ENCODE assay signal across 8 cellular contexts in the genomic region with DNA sequence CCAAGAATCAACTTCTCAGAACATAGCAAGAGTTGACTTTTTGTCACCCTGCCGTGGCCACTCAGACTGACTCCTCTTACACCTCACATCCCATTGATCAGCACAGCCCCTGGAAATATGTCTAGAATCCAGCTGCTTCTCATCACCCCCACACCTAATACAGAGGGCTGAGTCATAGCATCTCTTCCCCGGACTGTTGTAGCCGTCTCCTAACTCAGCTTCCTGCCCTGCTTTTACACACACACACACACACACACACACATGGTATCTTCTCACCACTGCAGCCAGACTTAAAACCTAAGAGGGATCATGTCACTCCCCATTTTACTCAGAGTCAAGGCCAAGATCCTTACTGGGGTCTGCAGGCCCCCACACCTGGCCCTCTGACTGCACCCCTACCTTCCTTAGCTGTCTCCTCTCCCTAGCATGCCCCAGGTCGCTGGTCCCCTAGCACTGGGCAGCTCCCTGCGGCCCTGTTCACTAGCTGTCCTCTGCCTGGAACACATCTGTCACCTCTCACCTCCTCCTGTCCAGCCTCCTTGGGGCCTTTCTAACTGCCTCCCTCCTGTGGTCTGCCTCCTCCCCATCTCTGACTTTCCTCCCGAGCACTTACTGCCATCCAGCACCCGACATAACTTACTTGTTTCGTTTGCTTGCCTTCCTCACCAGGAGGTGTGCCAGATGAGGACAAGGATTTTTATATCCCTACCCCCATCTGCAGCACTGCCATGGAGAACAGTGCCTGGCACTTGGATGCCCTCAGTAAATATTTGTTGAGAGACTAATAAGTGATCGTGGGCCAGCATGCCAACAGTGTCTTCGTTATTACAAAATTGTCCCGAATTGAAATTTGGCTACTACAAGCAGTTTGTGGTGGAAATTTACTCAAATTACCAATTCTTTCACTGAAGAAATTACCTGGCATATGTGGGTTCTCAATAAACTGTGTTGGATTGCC.
DNase-seq lines count a peak whose midpoint lies in the region; ATAC-seq and TF ChIP-seq lines count a peak whose summit lies in the region.

No MANE protein-coding gene starts in this region.

- peaks cover 56% of the 10 kb centered on the region for H3K4me1 ChIP-seq in ACC112 (ENCODE audit: control insufficient read depth, insufficient read depth, low read length, unreplicated experiment)
- H3K4me1 ChIP-seq in HCT116 (ENCODE audit: control insufficient read depth in 1 of 2, insufficient read depth in 2 of 2, low read length in 2 of 2), result peaks cover 54 to 72% of the 10 kb centered on the region in 2 experiments
- H3K4me1 ChIP-seq in heart left ventricle, result peaks cover 0 to 44% (median 31%) of the 10 kb centered on the region in 12 donors
- H3K4me1 ChIP-seq in thyroid gland, result peaks cover 40 to 54% of the 10 kb centered on the region in 2 donors

- BruUV-seq in HCT116 (replicated peaks; lab: Mats Ljungman, UMichigan), result no TSS peak

- RAD21 ChIA-PET in HCT116 (lab: Charles Lee; ENCODE audit: low non-redundant PET in 1 of 2, low total read pairs in 2 of 2, uncharacterized antibody in 2 of 2, unreplicated experiment in 2 of 2), result interaction anchor here (1.1 to 1.9 kb wide), 2 partner anchors 129 kb away, joined by 3 to 5 read pairs; no protein-coding TSS in a partner anchor

- H2AFZ ChIP-seq in ACC112 (ENCODE audit: low read length, unreplicated experiment) (no peak overlapping the region), HCT116 (ENCODE audit: low read depth, low read length, poor library complexity, severe bottlenecking) (peak overlapping the region; percentile 26)

- WGBS in heart left ventricle, 4 donors, result 47 to 51% (median 49%) methylated on average over 11 of the region's 11 CpGs
- WGBS in thyroid gland, 2 donors, result 69 to 83% methylated on average over 11 of the region's 11 CpGs

- no peaks in the 10 kb centered on the region for H3K9me2 ChIP-seq in HCT116 (ENCODE audit: insufficient read depth)

- H3K9me3 ChIP-seq in HCT116 (ENCODE audit: control insufficient read depth in 1 of 2, insufficient read depth in 1 of 2, low read depth in 1 of 2, low read length in 2 of 2) (no peaks in the 10 kb centered on the region), heart left ventricle (no peaks in the 10 kb centered on the region), thyroid gland (no peaks in the 10 kb centered on the region)

- H3K4me3 ChIP-seq in ACC112 (ENCODE audit: low read depth, low read length) (peak overlapping the region; percentile 61), HCT116 (replicated peaks in 1 of 2; ENCODE audit: low read depth in 1 of 2, low read length in 2 of 2) (peak overlapping the region in 1 of 2 experiments; percentile 56; a peak in 1 of 4 replicates), heart left ventricle (no peak overlapping the region), thyroid gland (replicated peaks in 1 of 3) (no peak overlapping the region)

- peak overlapping the region; percentile 62 for H3K9ac ChIP-seq in HCT116 (ENCODE audit: low read length)

- ATAC-seq in HCT116 (peak; percentile 60), heart left ventricle (peak; percentile 35 to 71 (median 60)), GM18909 (IDR thresholded peaks at IDR 0.05; ENCODE audit: poor library complexity, unreplicated experiment) (no peak), GM19328 (IDR thresholded peaks at IDR 0.05; ENCODE audit: unreplicated experiment) (no peak)

- H3K79me2 ChIP-seq in ACC112 (ENCODE audit: control insufficient read depth, insufficient read depth, low read length, unreplicated experiment) (peaks cover 10% of the 10 kb centered on the region), HCT116 (ENCODE audit: insufficient read depth, low read length) (no peaks in the 10 kb centered on the region)

- TF ChIP-seq RAD21 in HCT116 (IDR thresholded peaks at IDR 0.05; ENCODE audit: low read depth), result no peak

- intact Hi-C loops in HCT116 (cut with micrococcal nuclease), result loop anchor here (2.0 to 5.0 kb wide), 2 partner anchors 61 to 377 kb away; no protein-coding TSS in a partner anchor
- intact Hi-C loops in heart left ventricle (cut with DNase I), result loop anchor here (5.0 to 10.0 kb wide), 7 partner anchors 62 to 377 kb away; a partner anchor contains a TSS
- intact Hi-C loops in thyroid gland (cut with DNase I), result loop anchor here (5.0 kb wide), 1 partner anchor 127 kb away; no protein-coding TSS in a partner anchor

- H3K36me3 ChIP-seq in ACC112 (ENCODE audit: insufficient read depth, low read length) (no peaks in the 10 kb centered on the region), HCT116 (ENCODE audit: control insufficient read depth in 1 of 2, insufficient read depth in 2 of 2, low read length in 2 of 2) (no peaks in the 10 kb centered on the region), heart left ventricle (no peaks in the 10 kb centered on the region), thyroid gland (no peaks in the 10 kb centered on the region)

- TF ChIP-seq CTCF in HCT116 (IDR thresholded peaks at IDR 0.05 in 2 of 3, conservative IDR thresholded peaks at IDR 0.05 in 1 of 3; ENCODE audit: borderline replicate concordance in 1 of 3, insufficient read depth in 1 of 3, low read depth in 2 of 3, low read length in 2 of 3), result no peak
- TF ChIP-seq CTCF in heart left ventricle (IDR thresholded peaks at IDR 0.05), result no peak
- TF ChIP-seq CTCF in thyroid gland (IDR thresholded peaks at IDR 0.05), result no peak

- peak overlapping the region; percentile 89 for H3K27ac ChIP-seq in ACC112 (ENCODE audit: low read depth, low read length)
- H3K27ac ChIP-seq in HCT116 (ENCODE audit: low read depth, low read length), result peak overlapping the region; percentile 63
- peak overlapping the region in 1 of 12 donors; percentile 80 for H3K27ac ChIP-seq in heart left ventricle
- peak overlapping the region; percentile 67 to 92 (median 88) for H3K27ac ChIP-seq in thyroid gland

- DNase-seq in HCT116 (ENCODE audit: low read depth, low spot score), result no peak
- DNase-seq in activated CD4-positive, alpha-beta T cell treated with anti-CD3 and anti-CD28 coated beads, Interleukin-2, amount 50 U/mL, for 4 hours, result peak; percentile 8 to 19
- DNase-seq in heart left ventricle, result no peak
- no peak for DNase-seq in thyroid gland
- DNase-seq in NCI-H2196 (lab: John Stamatoyannopoulos, UW; ENCODE audit: unreplicated experiment), result no peak

- H3K4me2 ChIP-seq in HCT116 (ENCODE audit: low read length), result peak overlapping the region; percentile 88

- no peaks in the 10 kb centered on the region for H3K27me3 ChIP-seq in ACC112 (ENCODE audit: insufficient read depth, low read length)
- no peaks in the 10 kb centered on the region for H3K27me3 ChIP-seq in HCT116 (ENCODE audit: insufficient read depth, low read length)
- no peaks in the 10 kb centered on the region for H3K27me3 ChIP-seq in heart left ventricle
- H3K27me3 ChIP-seq in thyroid gland, result no peaks in the 10 kb centered on the region

- POLR2A ChIA-PET in HCT116 (lab: Charles Lee), result interaction anchor here (1.1 to 1.4 kb wide), 2 partner anchors 10 to 125 kb away, joined by 3 read pairs; no protein-coding TSS in a partner anchor

- H4K20me1 ChIP-seq in HCT116 (ENCODE audit: insufficient read depth), result no peaks in the 10 kb centered on the region

- TF ChIP-seq POLR2A in HCT116 (IDR thresholded peaks at IDR 0.05; ENCODE audit: borderline replicate concordance, extremely low read depth, insufficient read depth, insufficient read length) (no peak), heart left ventricle (IDR thresholded peaks at IDR 0.05) (no peak), thyroid gland (IDR thresholded peaks at IDR 0.05) (no peak)

- CTCF ChIA-PET in HCT116 (lab: Charles Lee), result interaction anchor here (0.9 to 3.5 kb wide), 6 partner anchors 14 to 433 kb away, joined by 3 to 23 read pairs (median 3); no protein-coding TSS in a partner anchor

TF ChIP-seq in HCT116, 20 proteins besides CTCF, POLR2A, EP300 and RAD21:
- TF ChIP-seq ZFX (IDR thresholded peaks at IDR 0.05) (no peak), JUND (IDR thresholded peaks at IDR 0.05) (peak; percentile 35; the same call in 1 of the 2 replicates)

Comparison
In these comparisons a context has a peak if more than half of its experiments do, and no peak if none do; other contexts are left out.
1. ATAC-seq: peak in HCT116 (single experiment) and heart left ventricle (4 of 4); none in GM18909 (single experiment) and GM19328 (single experiment).
2. DNase-seq: peak in activated CD4-positive, alpha-beta T cell treated with anti-CD3 and anti-CD28 coated beads, Interleukin-2, amount 50 U/mL, for 4 hours (2 of 2); none in HCT116 (single experiment), heart left ventricle (0 of 5), thyroid gland (0 of 2) and NCI-H2196 (single experiment).